1 cellular context compared by ENCODE assay signal in the genomic region with DNA sequence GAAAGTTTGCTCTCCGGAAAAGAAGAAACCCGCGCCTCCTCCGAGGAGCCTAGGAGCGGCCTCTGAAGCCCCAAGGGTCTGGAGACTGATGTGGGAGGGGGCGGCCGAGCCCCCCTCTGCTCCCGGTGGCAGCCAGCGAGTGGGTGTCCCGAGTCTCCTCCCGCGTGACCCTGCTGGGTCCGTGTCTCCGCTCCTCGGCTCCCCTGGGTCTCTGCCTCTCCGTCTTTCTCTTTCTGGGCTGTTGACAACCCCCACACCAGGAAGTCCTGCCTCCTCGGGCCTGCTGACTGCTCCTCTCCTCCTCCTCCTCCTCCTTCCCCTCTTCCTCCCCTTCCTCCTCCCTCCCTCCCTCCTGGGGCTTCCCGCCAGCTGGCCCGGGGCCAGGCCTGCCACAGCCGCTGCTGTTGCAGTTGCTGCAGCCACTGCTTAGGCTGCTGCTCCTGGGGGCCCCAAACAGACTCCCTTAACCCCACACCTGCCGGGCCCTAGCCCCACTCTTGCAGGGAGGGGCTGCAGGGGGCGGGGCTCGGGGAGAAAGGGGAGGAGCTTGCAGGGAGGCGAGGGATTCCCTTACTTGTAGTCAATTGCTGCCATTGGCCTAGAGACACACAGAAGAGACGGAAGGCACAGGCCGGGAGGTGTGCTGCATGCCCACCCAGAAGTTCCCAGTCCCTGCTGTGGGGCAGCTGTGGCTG.
A peak's percentile ranks its signal among the peaks of the same experiment; 100 is the strongest.
TF ChIP-seq lines count a peak whose summit lies in the region.

A gene (minus strand): TSS at position 249 of the 695 bp plus-strand sequence. CDS start 1,176 bp downstream, outside the sequence.

TF ChIP-seq in K562, 482 proteins besides CTCF, POLR2A, EP300 and RAD21 (continued from another document and continues in another):
- peak; percentile 25; the same call in 1 of the 2 replicates for TF ChIP-seq ESRRA (IDR thresholded peaks at IDR 0.05; ENCODE audit: borderline replicate concordance, low read depth)
- TF ChIP-seq, protein P1, sequence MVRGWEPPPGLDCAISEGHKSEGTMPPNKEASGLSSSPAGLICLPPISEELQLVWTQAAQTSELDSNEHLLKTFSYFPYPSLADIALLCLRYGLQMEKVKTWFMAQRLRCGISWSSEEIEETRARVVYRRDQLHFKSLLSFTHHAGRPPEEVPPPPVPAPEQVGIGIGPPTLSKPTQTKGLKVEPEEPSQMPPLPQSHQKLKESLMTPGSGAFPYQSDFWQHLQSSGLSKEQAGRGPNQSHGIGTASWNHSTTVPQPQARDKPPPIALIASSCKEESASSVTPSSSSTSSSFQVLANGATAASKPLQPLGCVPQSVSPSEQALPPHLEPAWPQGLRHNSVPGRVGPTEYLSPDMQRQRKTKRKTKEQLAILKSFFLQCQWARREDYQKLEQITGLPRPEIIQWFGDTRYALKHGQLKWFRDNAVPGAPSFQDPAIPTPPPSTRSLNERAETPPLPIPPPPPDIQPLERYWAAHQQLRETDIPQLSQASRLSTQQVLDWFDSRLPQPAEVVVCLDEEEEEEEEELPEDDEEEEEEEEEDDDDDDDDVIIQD (CRISPR knock-in tag; IDR thresholded peaks at IDR 0.05): no peak
- no peak for TF ChIP-seq TFAM (CRISPR knock-in tag; conservative IDR thresholded peaks at IDR 0.05)
- TF ChIP-seq CBFA2T3 (IDR thresholded peaks at IDR 0.05): peak; percentile 75
- peak; percentile 71 for TF ChIP-seq CCNT2 (IDR thresholded peaks at IDR 0.05; ENCODE audit: borderline replicate concordance, extremely low read depth, insufficient read length, low read depth, low read length)
- no peak for TF ChIP-seq SIRT6 (IDR thresholded peaks at IDR 0.05; ENCODE audit: low read depth, low read length)
- TF ChIP-seq SMC3 (conservative IDR thresholded peaks at IDR 0.05; ENCODE audit: insufficient read depth, low read depth, low read length): no peak
- TF ChIP-seq CC2D1A (IDR thresholded peaks at IDR 0.05): peak; percentile 64; the same call in 1 of the 2 replicates
- peak; percentile 89 for TF ChIP-seq BCOR (IDR thresholded peaks at IDR 0.05)
- TF ChIP-seq, protein P2, sequence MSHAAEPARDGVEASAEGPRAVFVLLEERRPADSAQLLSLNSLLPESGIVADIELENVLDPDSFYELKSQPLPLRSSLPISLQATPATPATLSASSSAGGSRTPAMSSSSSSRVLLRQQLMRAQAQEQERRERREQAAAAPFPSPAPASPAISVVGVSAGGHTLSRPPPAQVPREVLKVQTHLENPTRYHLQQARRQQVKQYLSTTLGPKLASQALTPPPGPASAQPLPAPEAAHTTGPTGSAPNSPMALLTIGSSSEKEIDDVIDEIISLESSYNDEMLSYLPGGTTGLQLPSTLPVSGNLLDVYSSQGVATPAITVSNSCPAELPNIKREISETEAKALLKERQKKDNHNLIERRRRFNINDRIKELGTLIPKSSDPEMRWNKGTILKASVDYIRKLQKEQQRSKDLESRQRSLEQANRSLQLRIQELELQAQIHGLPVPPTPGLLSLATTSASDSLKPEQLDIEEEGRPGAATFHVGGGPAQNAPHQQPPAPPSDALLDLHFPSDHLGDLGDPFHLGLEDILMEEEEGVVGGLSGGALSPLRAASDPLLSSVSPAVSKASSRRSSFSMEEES (CRISPR knock-in tag; IDR thresholded peaks at IDR 0.05): no peak
- TF ChIP-seq THRAP3 (IDR thresholded peaks at IDR 0.05; ENCODE audit: borderline replicate concordance): no peak
- TF ChIP-seq MCM5 (IDR thresholded peaks at IDR 0.05; ENCODE audit: low read depth): no peak
- no peak for TF ChIP-seq ZFPM2 (CRISPR knock-in tag; IDR thresholded peaks at IDR 0.05)
- TF ChIP-seq PTBP1 (IDR thresholded peaks at IDR 0.05; ENCODE audit: low read depth, low read length): no peak
- no peak for TF ChIP-seq ZNF584 (CRISPR knock-in tag; IDR thresholded peaks at IDR 0.05; ENCODE audit: low read depth)
- TF ChIP-seq, protein P3, sequence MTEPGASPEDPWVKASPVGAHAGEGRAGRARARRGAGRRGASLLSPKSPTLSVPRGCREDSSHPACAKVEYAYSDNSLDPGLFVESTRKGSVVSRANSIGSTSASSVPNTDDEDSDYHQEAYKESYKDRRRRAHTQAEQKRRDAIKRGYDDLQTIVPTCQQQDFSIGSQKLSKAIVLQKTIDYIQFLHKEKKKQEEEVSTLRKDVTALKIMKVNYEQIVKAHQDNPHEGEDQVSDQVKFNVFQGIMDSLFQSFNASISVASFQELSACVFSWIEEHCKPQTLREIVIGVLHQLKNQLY (CRISPR knock-in tag; conservative IDR thresholded peaks at IDR 0.05): 0 out of 4 replicates have a peak, but pooled peaks of 1 of the 2 experiments have one; percentile 46
- peak; percentile 90 for TF ChIP-seq LARP7 (IDR thresholded peaks at IDR 0.05)
- no peak for TF ChIP-seq ZNF253 (CRISPR knock-in tag; conservative IDR thresholded peaks at IDR 0.05)
- no peak for TF ChIP-seq NFE2L1 (tag; IDR thresholded peaks at IDR 0.05; ENCODE audit: borderline replicate concordance, low read depth)
- TF ChIP-seq NFATC3 (IDR thresholded peaks at IDR 0.05): no peak
- peak; percentile 34; the same call in 1 of the 2 replicates for TF ChIP-seq TRIM28 (IDR thresholded peaks at IDR 0.05)
- no peak for TF ChIP-seq RFX5 (IDR thresholded peaks at IDR 0.05; ENCODE audit: low read depth, low read length)
- TF ChIP-seq ATF1 (CRISPR knock-in tag; IDR thresholded peaks at IDR 0.05): no peak
- 0 out of 2 replicates have a peak, but pooled peaks have one; percentile 16 for TF ChIP-seq ATF1 (tag; IDR thresholded peaks at IDR 0.05)
- TF ChIP-seq HOXB6 (CRISPR knock-in tag; IDR thresholded peaks at IDR 0.05; ENCODE audit: borderline replicate concordance): no peak
- peak; percentile 99 for TF ChIP-seq NBN (IDR thresholded peaks at IDR 0.05; ENCODE audit: low read depth)
- no peak for TF ChIP-seq COPS2 (conservative IDR thresholded peaks at IDR 0.05)
- no peak for TF ChIP-seq ZNF696 (CRISPR knock-in tag; conservative IDR thresholded peaks at IDR 0.05)
- TF ChIP-seq ZBTB1 (CRISPR knock-in tag; IDR thresholded peaks at IDR 0.05; ENCODE audit: borderline replicate concordance, low read depth): 0 out of 2 replicates have a peak, but pooled peaks have one; percentile 48
- TF ChIP-seq HMG20A (CRISPR knock-in tag; conservative IDR thresholded peaks at IDR 0.05): no peak
- TF ChIP-seq POLR2B (IDR thresholded peaks at IDR 0.05; ENCODE audit: low read depth, partially characterized antibody): peak; percentile 91
- TF ChIP-seq, protein P4, sequence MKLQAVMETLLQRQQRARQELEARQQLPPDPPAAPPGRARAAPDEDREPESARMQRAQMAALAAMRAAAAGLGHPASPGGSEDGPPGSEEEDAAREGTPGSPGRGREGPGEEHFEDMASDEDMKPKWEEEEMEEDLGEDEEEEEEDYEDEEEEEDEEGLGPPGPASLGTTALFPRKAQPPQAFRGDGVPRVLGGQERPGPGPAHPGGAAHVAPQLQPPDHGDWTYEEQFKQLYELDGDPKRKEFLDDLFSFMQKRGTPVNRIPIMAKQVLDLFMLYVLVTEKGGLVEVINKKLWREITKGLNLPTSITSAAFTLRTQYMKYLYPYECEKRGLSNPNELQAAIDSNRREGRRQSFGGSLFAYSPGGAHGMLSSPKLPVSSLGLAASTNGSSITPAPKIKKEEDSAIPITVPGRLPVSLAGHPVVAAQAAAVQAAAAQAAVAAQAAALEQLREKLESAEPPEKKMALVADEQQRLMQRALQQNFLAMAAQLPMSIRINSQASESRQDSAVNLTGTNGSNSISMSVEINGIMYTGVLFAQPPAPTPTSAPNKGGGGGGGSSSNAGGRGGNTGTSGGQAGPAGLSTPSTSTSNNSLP (IDR thresholded peaks at IDR 0.05; ENCODE audit: borderline replicate concordance, low read depth, low read length): no peak
- no peak for TF ChIP-seq ZNF41 (CRISPR knock-in tag; conservative IDR thresholded peaks at IDR 0.05)
- TF ChIP-seq, protein P5, sequence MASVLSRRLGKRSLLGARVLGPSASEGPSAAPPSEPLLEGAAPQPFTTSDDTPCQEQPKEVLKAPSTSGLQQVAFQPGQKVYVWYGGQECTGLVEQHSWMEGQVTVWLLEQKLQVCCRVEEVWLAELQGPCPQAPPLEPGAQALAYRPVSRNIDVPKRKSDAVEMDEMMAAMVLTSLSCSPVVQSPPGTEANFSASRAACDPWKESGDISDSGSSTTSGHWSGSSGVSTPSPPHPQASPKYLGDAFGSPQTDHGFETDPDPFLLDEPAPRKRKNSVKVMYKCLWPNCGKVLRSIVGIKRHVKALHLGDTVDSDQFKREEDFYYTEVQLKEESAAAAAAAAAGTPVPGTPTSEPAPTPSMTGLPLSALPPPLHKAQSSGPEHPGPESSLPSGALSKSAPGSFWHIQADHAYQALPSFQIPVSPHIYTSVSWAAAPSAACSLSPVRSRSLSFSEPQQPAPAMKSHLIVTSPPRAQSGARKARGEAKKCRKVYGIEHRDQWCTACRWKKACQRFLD (CRISPR knock-in tag; IDR thresholded peaks at IDR 0.05): peak; percentile 45; the same call in 1 of the 2 replicates
- peak; percentile 94 for TF ChIP-seq LCOR (CRISPR knock-in tag; IDR thresholded peaks at IDR 0.05)
- no peak for TF ChIP-seq POLR3A (IDR thresholded peaks at IDR 0.05; ENCODE audit: borderline replicate concordance, extremely low read depth, insufficient read depth, insufficient read length)
- no peak for TF ChIP-seq CBX2 (IDR thresholded peaks at IDR 0.05; ENCODE audit: insufficient read depth, low read length, poor library complexity, severe bottlenecking)
- TF ChIP-seq ZNF583 (CRISPR knock-in tag; IDR thresholded peaks at IDR 0.05): no peak
- TF ChIP-seq U2AF1 (optimal IDR thresholded peaks at IDR 0.05; ENCODE audit: low read depth, low read length): no peak
- TF ChIP-seq RBM34 (IDR thresholded peaks at IDR 0.05; ENCODE audit: borderline replicate concordance, insufficient read depth, low read length): no peak
- TF ChIP-seq, protein P6, sequence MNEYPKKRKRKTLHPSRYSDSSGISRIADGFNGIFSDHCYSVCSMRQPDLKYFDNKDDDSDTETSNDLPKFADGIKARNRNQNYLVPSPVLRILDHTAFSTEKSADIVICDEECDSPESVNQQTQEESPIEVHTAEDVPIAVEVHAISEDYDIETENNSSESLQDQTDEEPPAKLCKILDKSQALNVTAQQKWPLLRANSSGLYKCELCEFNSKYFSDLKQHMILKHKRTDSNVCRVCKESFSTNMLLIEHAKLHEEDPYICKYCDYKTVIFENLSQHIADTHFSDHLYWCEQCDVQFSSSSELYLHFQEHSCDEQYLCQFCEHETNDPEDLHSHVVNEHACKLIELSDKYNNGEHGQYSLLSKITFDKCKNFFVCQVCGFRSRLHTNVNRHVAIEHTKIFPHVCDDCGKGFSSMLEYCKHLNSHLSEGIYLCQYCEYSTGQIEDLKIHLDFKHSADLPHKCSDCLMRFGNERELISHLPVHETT (CRISPR knock-in tag; conservative IDR thresholded peaks at IDR 0.05 in 1 of 2, IDR thresholded peaks at IDR 0.05 in 1 of 2): no peak; a peak in 1 of 4 replicates
- TF ChIP-seq HNRNPUL1 (IDR thresholded peaks at IDR 0.05; ENCODE audit: low read length): no peak
- no peak for TF ChIP-seq POU5F1 (IDR thresholded peaks at IDR 0.05; ENCODE audit: borderline replicate concordance, low read depth, low read length, partially characterized antibody)
- TF ChIP-seq JUN (IDR thresholded peaks at IDR 0.05; ENCODE audit: borderline replicate concordance, low read depth, low read length): peak; percentile 50; the same call in 1 of the 2 replicates
- no peak for TF ChIP-seq JUN (CRISPR knock-in tag; IDR thresholded peaks at IDR 0.05; ENCODE audit: borderline replicate concordance)
- TF ChIP-seq HMG20B (CRISPR knock-in tag; IDR thresholded peaks at IDR 0.05): no peak
- no peak for TF ChIP-seq DDX20 (tag; IDR thresholded peaks at IDR 0.05; ENCODE audit: low read depth)
- TF ChIP-seq, protein P7, sequence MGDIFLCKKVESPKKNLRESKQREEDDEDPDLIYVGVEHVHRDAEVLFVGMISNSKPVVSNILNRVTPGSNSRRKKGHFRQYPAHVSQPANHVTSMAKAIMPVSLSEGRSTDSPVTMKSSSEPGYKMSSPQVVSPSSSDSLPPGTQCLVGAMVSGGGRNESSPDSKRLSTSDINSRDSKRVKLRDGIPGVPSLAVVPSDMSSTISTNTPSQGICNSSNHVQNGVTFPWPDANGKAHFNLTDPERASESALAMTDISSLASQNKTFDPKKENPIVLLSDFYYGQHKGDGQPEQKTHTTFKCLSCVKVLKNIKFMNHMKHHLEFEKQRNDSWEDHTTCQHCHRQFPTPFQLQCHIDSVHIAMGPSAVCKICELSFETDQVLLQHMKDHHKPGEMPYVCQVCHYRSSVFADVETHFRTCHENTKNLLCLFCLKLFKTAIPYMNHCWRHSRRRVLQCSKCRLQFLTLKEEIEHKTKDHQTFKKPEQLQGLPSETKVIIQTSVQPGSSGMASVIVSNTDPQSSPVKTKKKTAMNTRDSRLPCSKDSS (IDR thresholded peaks at IDR 0.05; ENCODE audit: low read depth, partially characterized antibody): no peak
- TF ChIP-seq, protein P8, sequence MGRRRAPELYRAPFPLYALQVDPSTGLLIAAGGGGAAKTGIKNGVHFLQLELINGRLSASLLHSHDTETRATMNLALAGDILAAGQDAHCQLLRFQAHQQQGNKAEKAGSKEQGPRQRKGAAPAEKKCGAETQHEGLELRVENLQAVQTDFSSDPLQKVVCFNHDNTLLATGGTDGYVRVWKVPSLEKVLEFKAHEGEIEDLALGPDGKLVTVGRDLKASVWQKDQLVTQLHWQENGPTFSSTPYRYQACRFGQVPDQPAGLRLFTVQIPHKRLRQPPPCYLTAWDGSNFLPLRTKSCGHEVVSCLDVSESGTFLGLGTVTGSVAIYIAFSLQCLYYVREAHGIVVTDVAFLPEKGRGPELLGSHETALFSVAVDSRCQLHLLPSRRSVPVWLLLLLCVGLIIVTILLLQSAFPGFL (CRISPR knock-in tag; IDR thresholded peaks at IDR 0.05): no peak
- TF ChIP-seq ZSCAN32 (CRISPR knock-in tag; IDR thresholded peaks at IDR 0.05): 0 out of 2 replicates have a peak, but pooled peaks have one; percentile 39
- peak; percentile 85 for TF ChIP-seq SMARCA4 (IDR thresholded peaks at IDR 0.05)
- peak; percentile 87 for TF ChIP-seq ZBTB7A (IDR thresholded peaks at IDR 0.05; ENCODE audit: borderline replicate concordance, control insufficient read depth, low read depth, low read length)
- TF ChIP-seq ARHGAP35 (IDR thresholded peaks at IDR 0.05; ENCODE audit: partially characterized antibody): no peak
- no peak for TF ChIP-seq TCF7L2 (IDR thresholded peaks at IDR 0.05; ENCODE audit: low read depth, low read length)
- no peak for TF ChIP-seq ZNF354B (CRISPR knock-in tag; IDR thresholded peaks at IDR 0.05)
- TF ChIP-seq, protein P9, sequence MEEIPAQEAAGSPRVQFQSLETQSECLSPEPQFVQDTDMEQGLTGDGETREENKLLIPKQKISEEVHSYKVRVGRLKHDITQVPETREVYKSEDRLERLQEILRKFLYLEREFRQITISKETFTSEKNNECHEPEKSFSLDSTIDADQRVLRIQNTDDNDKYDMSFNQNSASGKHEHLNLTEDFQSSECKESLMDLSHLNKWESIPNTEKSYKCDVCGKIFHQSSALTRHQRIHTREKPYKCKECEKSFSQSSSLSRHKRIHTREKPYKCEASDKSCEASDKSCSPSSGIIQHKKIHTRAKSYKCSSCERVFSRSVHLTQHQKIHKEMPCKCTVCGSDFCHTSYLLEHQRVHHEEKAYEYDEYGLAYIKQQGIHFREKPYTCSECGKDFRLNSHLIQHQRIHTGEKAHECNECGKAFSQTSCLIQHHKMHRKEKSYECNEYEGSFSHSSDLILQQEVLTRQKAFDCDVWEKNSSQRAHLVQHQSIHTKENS (CRISPR knock-in tag; IDR thresholded peaks at IDR 0.05): no peak
